ENCODE assay signal across 1 cellular context in the genomic region with DNA sequence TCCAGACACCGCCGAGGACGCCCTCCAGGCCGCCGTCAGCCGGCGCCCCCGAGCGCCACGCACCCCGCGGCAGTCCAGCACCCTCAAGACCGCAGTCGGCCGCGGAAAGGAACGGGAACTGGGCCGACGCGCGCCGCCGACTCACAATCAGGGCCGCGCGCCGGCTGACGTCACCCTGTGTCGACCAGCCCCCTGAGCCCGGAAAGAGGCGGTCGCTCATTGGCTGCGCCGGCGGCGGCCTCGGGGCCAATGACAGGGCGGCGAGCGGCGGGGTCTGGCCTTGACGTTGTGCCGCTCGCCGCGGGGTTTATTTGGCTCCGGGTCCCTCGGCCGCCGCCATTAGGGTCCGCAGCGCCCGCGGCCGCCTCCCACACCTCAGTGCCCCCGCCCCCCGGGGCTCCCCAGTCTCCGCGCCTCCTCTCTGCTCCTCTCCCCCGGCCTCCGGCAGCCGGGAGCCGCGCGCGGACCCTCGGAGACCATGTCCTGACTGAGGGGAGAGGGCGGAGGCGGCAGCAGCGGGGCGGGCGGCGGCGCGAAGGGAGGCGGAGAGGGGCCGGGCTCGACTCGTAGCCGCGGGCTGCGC.
TF ChIP-seq lines count a peak whose summit lies in the region.

No MANE protein-coding gene starts in this region.

TF ChIP-seq in K562, 482 proteins besides CTCF, POLR2A, EP300 and RAD21 (continued from another document and continues in another):
- TF ChIP-seq, protein P1, sequence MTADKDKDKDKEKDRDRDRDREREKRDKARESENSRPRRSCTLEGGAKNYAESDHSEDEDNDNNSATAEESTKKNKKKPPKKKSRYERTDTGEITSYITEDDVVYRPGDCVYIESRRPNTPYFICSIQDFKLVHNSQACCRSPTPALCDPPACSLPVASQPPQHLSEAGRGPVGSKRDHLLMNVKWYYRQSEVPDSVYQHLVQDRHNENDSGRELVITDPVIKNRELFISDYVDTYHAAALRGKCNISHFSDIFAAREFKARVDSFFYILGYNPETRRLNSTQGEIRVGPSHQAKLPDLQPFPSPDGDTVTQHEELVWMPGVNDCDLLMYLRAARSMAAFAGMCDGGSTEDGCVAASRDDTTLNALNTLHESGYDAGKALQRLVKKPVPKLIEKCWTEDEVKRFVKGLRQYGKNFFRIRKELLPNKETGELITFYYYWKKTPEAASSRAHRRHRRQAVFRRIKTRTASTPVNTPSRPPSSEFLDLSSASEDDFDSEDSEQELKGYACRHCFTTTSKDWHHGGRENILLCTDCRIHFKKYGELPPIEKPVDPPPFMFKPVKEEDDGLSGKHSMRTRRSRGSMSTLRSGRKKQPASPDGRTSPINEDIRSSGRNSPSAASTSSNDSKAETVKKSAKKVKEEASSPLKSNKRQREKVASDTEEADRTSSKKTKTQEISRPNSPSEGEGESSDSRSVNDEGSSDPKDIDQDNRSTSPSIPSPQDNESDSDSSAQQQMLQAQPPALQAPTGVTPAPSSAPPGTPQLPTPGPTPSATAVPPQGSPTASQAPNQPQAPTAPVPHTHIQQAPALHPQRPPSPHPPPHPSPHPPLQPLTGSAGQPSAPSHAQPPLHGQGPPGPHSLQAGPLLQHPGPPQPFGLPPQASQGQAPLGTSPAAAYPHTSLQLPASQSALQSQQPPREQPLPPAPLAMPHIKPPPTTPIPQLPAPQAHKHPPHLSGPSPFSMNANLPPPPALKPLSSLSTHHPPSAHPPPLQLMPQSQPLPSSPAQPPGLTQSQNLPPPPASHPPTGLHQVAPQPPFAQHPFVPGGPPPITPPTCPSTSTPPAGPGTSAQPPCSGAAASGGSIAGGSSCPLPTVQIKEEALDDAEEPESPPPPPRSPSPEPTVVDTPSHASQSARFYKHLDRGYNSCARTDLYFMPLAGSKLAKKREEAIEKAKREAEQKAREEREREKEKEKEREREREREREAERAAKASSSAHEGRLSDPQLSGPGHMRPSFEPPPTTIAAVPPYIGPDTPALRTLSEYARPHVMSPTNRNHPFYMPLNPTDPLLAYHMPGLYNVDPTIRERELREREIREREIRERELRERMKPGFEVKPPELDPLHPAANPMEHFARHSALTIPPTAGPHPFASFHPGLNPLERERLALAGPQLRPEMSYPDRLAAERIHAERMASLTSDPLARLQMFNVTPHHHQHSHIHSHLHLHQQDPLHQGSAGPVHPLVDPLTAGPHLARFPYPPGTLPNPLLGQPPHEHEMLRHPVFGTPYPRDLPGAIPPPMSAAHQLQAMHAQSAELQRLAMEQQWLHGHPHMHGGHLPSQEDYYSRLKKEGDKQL (CRISPR knock-in tag; IDR thresholded peaks at IDR 0.05; ENCODE audit: borderline replicate concordance), result no peak
- TF ChIP-seq NFIC (IDR thresholded peaks at IDR 0.05), result peak; percentile 65
- no peak for TF ChIP-seq NR2F6 (CRISPR knock-in tag; IDR thresholded peaks at IDR 0.05)
- TF ChIP-seq ETV5 (CRISPR knock-in tag; IDR thresholded peaks at IDR 0.05; ENCODE audit: low read depth), result no peak
- no peak for TF ChIP-seq NFRKB (IDR thresholded peaks at IDR 0.05; ENCODE audit: low read depth)
- TF ChIP-seq GABPB1 (CRISPR knock-in tag; IDR thresholded peaks at IDR 0.05), result peak; percentile 56
- peak; percentile 31 for TF ChIP-seq TAF9B (IDR thresholded peaks at IDR 0.05; ENCODE audit: partially characterized antibody)
- 0 out of 2 replicates have a peak, but pooled peaks have one; percentile 66 for TF ChIP-seq CHCHD3 (CRISPR knock-in tag; IDR thresholded peaks at IDR 0.05)
- TF ChIP-seq, protein P2, sequence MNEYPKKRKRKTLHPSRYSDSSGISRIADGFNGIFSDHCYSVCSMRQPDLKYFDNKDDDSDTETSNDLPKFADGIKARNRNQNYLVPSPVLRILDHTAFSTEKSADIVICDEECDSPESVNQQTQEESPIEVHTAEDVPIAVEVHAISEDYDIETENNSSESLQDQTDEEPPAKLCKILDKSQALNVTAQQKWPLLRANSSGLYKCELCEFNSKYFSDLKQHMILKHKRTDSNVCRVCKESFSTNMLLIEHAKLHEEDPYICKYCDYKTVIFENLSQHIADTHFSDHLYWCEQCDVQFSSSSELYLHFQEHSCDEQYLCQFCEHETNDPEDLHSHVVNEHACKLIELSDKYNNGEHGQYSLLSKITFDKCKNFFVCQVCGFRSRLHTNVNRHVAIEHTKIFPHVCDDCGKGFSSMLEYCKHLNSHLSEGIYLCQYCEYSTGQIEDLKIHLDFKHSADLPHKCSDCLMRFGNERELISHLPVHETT (CRISPR knock-in tag; conservative IDR thresholded peaks at IDR 0.05 in 1 of 2, IDR thresholded peaks at IDR 0.05 in 1 of 2), result peak in 1 of 2 experiments; percentile 95; a peak in 2 of 4 replicates
- peak; percentile 70 for TF ChIP-seq CTBP1 (IDR thresholded peaks at IDR 0.05; ENCODE audit: borderline replicate concordance)
- TF ChIP-seq NCOA1 (IDR thresholded peaks at IDR 0.05; ENCODE audit: low read depth), result no peak
- no peak for TF ChIP-seq ZKSCAN8 (CRISPR knock-in tag; IDR thresholded peaks at IDR 0.05)
- TF ChIP-seq GABPA (tag; conservative IDR thresholded peaks at IDR 0.05; ENCODE audit: low read depth), result peak; percentile 45; the same call in 1 of the 2 replicates
- TF ChIP-seq ARHGAP35 (IDR thresholded peaks at IDR 0.05; ENCODE audit: partially characterized antibody), result no peak
- 0 out of 4 replicates have a peak, but pooled peaks of 1 of the 2 experiments have one; percentile 40 for TF ChIP-seq HDAC1 (IDR thresholded peaks at IDR 0.05)
- no peak for TF ChIP-seq MAFF (IDR thresholded peaks at IDR 0.05; ENCODE audit: low read length)
- peak; percentile 90 for TF ChIP-seq TAF1 (IDR thresholded peaks at IDR 0.05; ENCODE audit: control insufficient read depth, extremely low read depth, insufficient read depth, low read length, severe bottlenecking)
- no peak for TF ChIP-seq YBX1 (IDR thresholded peaks at IDR 0.05)
- TF ChIP-seq GTF2E2 (tag; IDR thresholded peaks at IDR 0.05), result peak; percentile 18; the same call in 1 of the 2 replicates
- TF ChIP-seq, protein P3, sequence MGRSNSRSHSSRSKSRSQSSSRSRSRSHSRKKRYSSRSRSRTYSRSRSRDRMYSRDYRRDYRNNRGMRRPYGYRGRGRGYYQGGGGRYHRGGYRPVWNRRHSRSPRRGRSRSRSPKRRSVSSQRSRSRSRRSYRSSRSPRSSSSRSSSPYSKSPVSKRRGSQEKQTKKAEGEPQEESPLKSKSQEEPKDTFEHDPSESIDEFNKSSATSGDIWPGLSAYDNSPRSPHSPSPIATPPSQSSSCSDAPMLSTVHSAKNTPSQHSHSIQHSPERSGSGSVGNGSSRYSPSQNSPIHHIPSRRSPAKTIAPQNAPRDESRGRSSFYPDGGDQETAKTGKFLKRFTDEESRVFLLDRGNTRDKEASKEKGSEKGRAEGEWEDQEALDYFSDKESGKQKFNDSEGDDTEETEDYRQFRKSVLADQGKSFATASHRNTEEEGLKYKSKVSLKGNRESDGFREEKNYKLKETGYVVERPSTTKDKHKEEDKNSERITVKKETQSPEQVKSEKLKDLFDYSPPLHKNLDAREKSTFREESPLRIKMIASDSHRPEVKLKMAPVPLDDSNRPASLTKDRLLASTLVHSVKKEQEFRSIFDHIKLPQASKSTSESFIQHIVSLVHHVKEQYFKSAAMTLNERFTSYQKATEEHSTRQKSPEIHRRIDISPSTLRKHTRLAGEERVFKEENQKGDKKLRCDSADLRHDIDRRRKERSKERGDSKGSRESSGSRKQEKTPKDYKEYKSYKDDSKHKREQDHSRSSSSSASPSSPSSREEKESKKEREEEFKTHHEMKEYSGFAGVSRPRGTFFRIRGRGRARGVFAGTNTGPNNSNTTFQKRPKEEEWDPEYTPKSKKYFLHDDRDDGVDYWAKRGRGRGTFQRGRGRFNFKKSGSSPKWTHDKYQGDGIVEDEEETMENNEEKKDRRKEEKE (IDR thresholded peaks at IDR 0.05; ENCODE audit: borderline replicate concordance in 1 of 2, control insufficient read depth in 1 of 2, low read depth in 2 of 2, low read length in 1 of 2), result no peak
- peak; percentile 81 for TF ChIP-seq CXXC5 (CRISPR knock-in tag; IDR thresholded peaks at IDR 0.05)
- no peak; a peak in 1 of 6 replicates for TF ChIP-seq ZBTB11 (CRISPR knock-in tag; IDR thresholded peaks at IDR 0.05)
- no peak for TF ChIP-seq ETS2 (tag; IDR thresholded peaks at IDR 0.05; ENCODE audit: borderline replicate concordance, poor library complexity, severe bottlenecking)
- no peak for TF ChIP-seq ZBTB8A (IDR thresholded peaks at IDR 0.05; ENCODE audit: partially characterized antibody)
- TF ChIP-seq TRIM24 (IDR thresholded peaks at IDR 0.05), result no peak
- no peak for TF ChIP-seq RBM14 (IDR thresholded peaks at IDR 0.05; ENCODE audit: borderline replicate concordance, insufficient read depth, low read depth, low read length)
- TF ChIP-seq SMAD3 (CRISPR knock-in tag; conservative IDR thresholded peaks at IDR 0.05), result no peak
- TF ChIP-seq ZC3H11A (IDR thresholded peaks at IDR 0.05; ENCODE audit: low read depth, low read length), result no peak
- TF ChIP-seq KLF13 (tag; IDR thresholded peaks at IDR 0.05; ENCODE audit: borderline replicate concordance, low read depth), result no peak
- TF ChIP-seq SIN3B (IDR thresholded peaks at IDR 0.05; ENCODE audit: low read depth), result peak; percentile 75
- TF ChIP-seq SMARCA5 (IDR thresholded peaks at IDR 0.05), result no peak
- TF ChIP-seq POLR2B (IDR thresholded peaks at IDR 0.05; ENCODE audit: low read depth, partially characterized antibody), result peak; percentile 81
- TF ChIP-seq, protein P4, sequence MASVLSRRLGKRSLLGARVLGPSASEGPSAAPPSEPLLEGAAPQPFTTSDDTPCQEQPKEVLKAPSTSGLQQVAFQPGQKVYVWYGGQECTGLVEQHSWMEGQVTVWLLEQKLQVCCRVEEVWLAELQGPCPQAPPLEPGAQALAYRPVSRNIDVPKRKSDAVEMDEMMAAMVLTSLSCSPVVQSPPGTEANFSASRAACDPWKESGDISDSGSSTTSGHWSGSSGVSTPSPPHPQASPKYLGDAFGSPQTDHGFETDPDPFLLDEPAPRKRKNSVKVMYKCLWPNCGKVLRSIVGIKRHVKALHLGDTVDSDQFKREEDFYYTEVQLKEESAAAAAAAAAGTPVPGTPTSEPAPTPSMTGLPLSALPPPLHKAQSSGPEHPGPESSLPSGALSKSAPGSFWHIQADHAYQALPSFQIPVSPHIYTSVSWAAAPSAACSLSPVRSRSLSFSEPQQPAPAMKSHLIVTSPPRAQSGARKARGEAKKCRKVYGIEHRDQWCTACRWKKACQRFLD (CRISPR knock-in tag; IDR thresholded peaks at IDR 0.05), result 0 out of 2 replicates have a peak, but pooled peaks have one; percentile 25
- TF ChIP-seq, protein P5, sequence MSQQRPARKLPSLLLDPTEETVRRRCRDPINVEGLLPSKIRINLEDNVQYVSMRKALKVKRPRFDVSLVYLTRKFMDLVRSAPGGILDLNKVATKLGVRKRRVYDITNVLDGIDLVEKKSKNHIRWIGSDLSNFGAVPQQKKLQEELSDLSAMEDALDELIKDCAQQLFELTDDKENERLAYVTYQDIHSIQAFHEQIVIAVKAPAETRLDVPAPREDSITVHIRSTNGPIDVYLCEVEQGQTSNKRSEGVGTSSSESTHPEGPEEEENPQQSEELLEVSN (IDR thresholded peaks at IDR 0.05; ENCODE audit: borderline replicate concordance in 1 of 2, extremely low read depth in 1 of 2, insufficient read depth in 1 of 2, insufficient read length in 1 of 2, low read depth in 1 of 2, low read length in 1 of 2, poor library complexity in 1 of 2, severe bottlenecking in 1 of 2), result peak in 1 of 2 experiments; percentile 39
- TF ChIP-seq ZZZ3 (IDR thresholded peaks at IDR 0.05), result no peak
- TF ChIP-seq ZNF76 (CRISPR knock-in tag; IDR thresholded peaks at IDR 0.05; ENCODE audit: borderline replicate concordance), result no peak
- no peak; the same call in none of the 2 replicates for TF ChIP-seq VEZF1 (CRISPR knock-in tag; IDR thresholded peaks at IDR 0.05)
- no peak for TF ChIP-seq SRF (CRISPR knock-in tag; IDR thresholded peaks at IDR 0.05)
- TF ChIP-seq ZC3H8 (IDR thresholded peaks at IDR 0.05), result no peak
- no peak for TF ChIP-seq KAT7 (CRISPR knock-in tag; IDR thresholded peaks at IDR 0.05; ENCODE audit: borderline replicate concordance)
- no peak for TF ChIP-seq ARID2 (IDR thresholded peaks at IDR 0.05)
- TF ChIP-seq NRF1 (conservative IDR thresholded peaks at IDR 0.05 in 1 of 2, IDR thresholded peaks at IDR 0.05 in 1 of 2), result peak; percentile 71 to 76
- no peak for TF ChIP-seq ARNT (IDR thresholded peaks at IDR 0.05)
- TF ChIP-seq MXI1 (IDR thresholded peaks at IDR 0.05; ENCODE audit: low read depth, low read length), result no peak
- TF ChIP-seq BRCA1 (IDR thresholded peaks at IDR 0.05), result no peak
- TF ChIP-seq BRCA1 (CRISPR knock-in tag; IDR thresholded peaks at IDR 0.05), result no peak
- TF ChIP-seq POLR2AphosphoS5 (IDR thresholded peaks at IDR 0.05; ENCODE audit: control insufficient read depth, insufficient read depth, low read depth, low read length), result peak; percentile 81
- TF ChIP-seq CBX5 (IDR thresholded peaks at IDR 0.05; ENCODE audit: borderline replicate concordance, low read depth), result no peak
- no peak for TF ChIP-seq U2AF2 (optimal IDR thresholded peaks at IDR 0.05; ENCODE audit: low read depth, low read length)
- no peak for TF ChIP-seq SMARCB1 (IDR thresholded peaks at IDR 0.05; ENCODE audit: insufficient read length, low read depth)
- peak; percentile 80 for TF ChIP-seq FOS (IDR thresholded peaks at IDR 0.05; ENCODE audit: extremely low read depth, insufficient read length)
